Comparison of ENCODE assay signal across 17 cellular contexts in the genomic region with DNA sequence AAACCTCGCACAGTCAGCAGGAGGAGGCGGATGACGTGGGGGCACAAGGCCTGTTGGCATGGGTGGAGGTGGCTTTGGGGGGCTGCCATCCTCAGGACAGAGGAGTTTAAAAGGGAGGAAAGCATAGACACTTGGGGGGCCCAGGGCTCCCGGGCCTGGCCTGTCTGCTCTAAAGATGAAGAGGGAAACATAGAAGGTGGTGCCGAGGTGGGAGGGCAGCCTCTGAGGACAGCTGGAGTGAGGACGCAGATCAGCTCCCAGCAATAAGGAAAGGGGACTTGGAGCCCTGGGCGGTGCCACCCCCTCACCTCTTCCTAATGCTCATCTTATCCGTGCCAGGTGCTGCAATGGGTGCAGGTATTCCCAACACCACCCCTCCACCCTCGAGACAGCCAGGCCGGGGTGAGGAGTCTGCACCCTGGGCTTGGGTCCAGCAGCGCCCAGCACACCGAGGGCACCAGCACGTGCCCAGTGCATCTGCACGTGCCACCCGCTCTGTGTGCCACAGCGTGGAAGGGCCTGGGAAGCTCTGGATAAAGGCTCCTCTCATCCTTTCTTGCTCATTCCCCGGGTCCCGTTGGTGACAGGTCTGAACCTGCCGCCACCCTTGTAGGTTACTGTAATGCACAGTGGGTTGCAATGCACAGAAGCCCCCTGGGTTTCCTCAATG.
DNase-seq lines count a peak whose midpoint lies in the region; TF ChIP-seq lines count a peak whose summit lies in the region.
"Had no signal": no experiment of that assay in that cellular context is flagged by ENCODE, and none has a peak within 500 bp of the region (broad histone marks: within the 10 kb centered on the region; RNA-seq: fewer than 3 reads in every experiment).

No MANE protein-coding gene starts in this region.

- intact Hi-C loops in spleen (cut with DNase I; ENCODE audit: low total_unique reads) = no loop called here
- intact Hi-C loops in Calu3 (cut with micrococcal nuclease; ENCODE audit: unreplicated experiment) = loop anchor here (10.0 kb wide), 1 partner anchor 359 kb away; no protein-coding TSS in a partner anchor

- no peak overlapping the region for H3K4ac ChIP-seq in neuronal stem cell (ENCODE audit: low read length)

- no peak overlapping the region for H3K14ac ChIP-seq in neuronal stem cell (ENCODE audit: low read length)

- H2BK15ac ChIP-seq in neuronal stem cell (ENCODE audit: low read length) = no peak overlapping the region

- WGBS in neuronal stem cell (ENCODE audit: extremely low coverage in 2 of 2, insufficient read length in 2 of 2, insufficient replicate concordance in 1 of 2), 2 donors = no CpG with 5 or more reads among the region's 19 CpGs
- WGBS in spleen, 5 donors = 85 to 91% (median 89%) methylated on average over 19 of the region's 19 CpGs

- H3K27me3 ChIP-seq in neuronal stem cell (ENCODE audit: control insufficient read depth in 3 of 3, insufficient read depth in 3 of 3, low read depth in 1 of 3, low read length in 3 of 3) = no peaks in the 10 kb centered on the region
- H3K27me3 ChIP-seq in spleen (replicated peaks in 1 of 7) = no peaks in the 10 kb centered on the region
- H3K27me3 ChIP-seq: BE2C had no signal

- H3K23ac ChIP-seq in neuronal stem cell (ENCODE audit: low read depth, low read length, poor library complexity) = peak overlapping the region; percentile 67

- DNase-seq in islet precursor cell (peak; percentile 43), neuronal stem cell (ENCODE audit: low spot score) (no peak), spleen (peak; percentile 56), Calu3 (no peak), NCI-H82 treated with DMSO at 0.1 percent for 48 hours (lab: John Stamatoyannopoulos, UW; ENCODE audit: unreplicated experiment) (no peak), NOMO-1 treated with dmso at 0.1 percent for 144 hours (lab: John Stamatoyannopoulos, UW; ENCODE audit: unreplicated experiment) (no peak)
- no peak for DNase-seq in activated CD8-positive, alpha-beta memory T cell treated with anti-CD3 and anti-CD28 coated beads, Interleukin-2, amount 50 U/mL, for 4 hours
- DNase-seq: ACHN; BE2C; CD4-positive, CD25-positive, alpha-beta regulatory T cell; CD8-positive, alpha-beta memory T cell; COR-L47; GDM1; HCEC 1CT had no signal

- no peak overlapping the region for H4K8ac ChIP-seq in neuronal stem cell (ENCODE audit: low read depth, low read length)

- H2BK5ac ChIP-seq in neuronal stem cell (ENCODE audit: low read length) = no peak overlapping the region

- TF ChIP-seq POLR2A in spleen (IDR thresholded peaks at IDR 0.05) = no peak

- H3K36me3 Mint-ChIP-seq in brain = peaks cover 73% of the 10 kb centered on the region
- no peaks in the 10 kb centered on the region for H3K36me3 Mint-ChIP-seq in Calu3 (ENCODE audit: insufficient read depth, unreplicated experiment)
- H3K36me3 Mint-ChIP-seq: CD4-positive, CD25-positive, alpha-beta regulatory T cell; CD8-positive, alpha-beta memory T cell had no signal

- H3K4me1 Mint-ChIP-seq in brain = peaks cover 14% of the 10 kb centered on the region
- no peaks in the 10 kb centered on the region for H3K4me1 Mint-ChIP-seq in Calu3 (ENCODE audit: low read depth, unreplicated experiment)
- H3K4me1 Mint-ChIP-seq: CD4-positive, CD25-positive, alpha-beta regulatory T cell; CD8-positive, alpha-beta memory T cell had no signal

- no peaks in the 10 kb centered on the region for H3K79me1 ChIP-seq in neuronal stem cell (ENCODE audit: low read depth, low read length)

- H3K4me2 ChIP-seq in neuronal stem cell (ENCODE audit: insufficient read depth, low read length, poor library complexity, severe bottlenecking) = no peak overlapping the region
- H3K4me2 ChIP-seq: GM23338 had no signal

- peak overlapping the region; percentile 49 for H2AK5ac ChIP-seq in neuronal stem cell (ENCODE audit: low read depth, low read length)

- H3K4me1 ChIP-seq in neuronal stem cell (ENCODE audit: control insufficient read depth in 2 of 2, insufficient read depth in 1 of 2, low read depth in 1 of 2, low read length in 2 of 2) = peaks cover 0 to 2% of the 10 kb centered on the region in 2 donors
- H3K4me1 ChIP-seq in spleen = no peaks in the 10 kb centered on the region
- H3K4me1 ChIP-seq: BE2C had no signal

- H3K36me3 ChIP-seq in neuronal stem cell (replicated peaks in 1 of 2; ENCODE audit: control insufficient read depth in 2 of 2, insufficient read depth in 2 of 2, low read length in 2 of 2) = peaks cover 0 to 8% of the 10 kb centered on the region in 2 donors
- H3K36me3 ChIP-seq in spleen = peaks cover 0 to 34% (median 5%) of the 10 kb centered on the region in 6 donors
- H3K36me3 ChIP-seq: BE2C had no signal

- H3K27ac Mint-ChIP-seq in brain (peak overlapping the region in 4 of 5 experiments; percentile 7 to 91 (median 54)), Calu3 (ENCODE audit: unreplicated experiment) (no peak overlapping the region)
- H3K27ac Mint-ChIP-seq: CD8-positive, alpha-beta memory T cell; GM23338 had no signal

- CTCF ChIA-PET in Calu3 (lab: Charles Lee) = interaction anchor here (0.6 kb wide), 1 partner anchor 807 kb away, joined by 5 read pairs; no protein-coding TSS in a partner anchor

- H3K9ac ChIP-seq in neuronal stem cell (ENCODE audit: low read depth, low read length, poor library complexity) = no peak overlapping the region

- no peak overlapping the region for H2BK12ac ChIP-seq in neuronal stem cell (ENCODE audit: low read length)

- peak overlapping the region; percentile 69 for H4K91ac ChIP-seq in neuronal stem cell (ENCODE audit: low read depth, low read length, poor library complexity)

- TF ChIP-seq CTCF in brain (conservative IDR thresholded peaks at IDR 0.05) (no peak), spleen (IDR thresholded peaks at IDR 0.05 in 8 of 11, conservative IDR thresholded peaks at IDR 0.05 in 3 of 11) (no peak), Calu3 (IDR thresholded peaks at IDR 0.05; ENCODE audit: unreplicated experiment) (no peak)

- H3K4me3 Mint-ChIP-seq in brain (no peak overlapping the region), Calu3 (ENCODE audit: low read depth, unreplicated experiment) (no peak overlapping the region)
- H3K4me3 Mint-ChIP-seq: CD4-positive, CD25-positive, alpha-beta regulatory T cell; CD8-positive, alpha-beta memory T cell; GM23338 had no signal

- H3K9me3 Mint-ChIP-seq in brain = peaks cover 21 to 36% (median 25%) of the 10 kb centered on the region in 5 experiments
- peaks cover 7% of the 10 kb centered on the region for H3K9me3 Mint-ChIP-seq in Calu3 (ENCODE audit: low read depth, unreplicated experiment)

- no peak overlapping the region for H3K27ac ChIP-seq in neuronal stem cell (replicated peaks; ENCODE audit: low read length)
- H3K27ac ChIP-seq in spleen = no peak overlapping the region
- H3K27ac ChIP-seq: HL-60 had no signal

- peaks cover 0 to 15% of the 10 kb centered on the region in 2 donors for H3K9me3 ChIP-seq in neuronal stem cell (replicated peaks in 1 of 2; ENCODE audit: control insufficient read depth in 2 of 2, insufficient read depth in 1 of 2, low read depth in 1 of 2, low read length in 2 of 2)
- H3K9me3 ChIP-seq in spleen = peaks cover 0 to 28% (median 21%) of the 10 kb centered on the region in 8 donors

- H2AFZ ChIP-seq in neuronal stem cell (ENCODE audit: low read length) = no peak overlapping the region
- H2AFZ ChIP-seq: GM23338 had no signal

- H3K27me3 Mint-ChIP-seq in brain (no peaks in the 10 kb centered on the region), Calu3 (ENCODE audit: unreplicated experiment) (no peaks in the 10 kb centered on the region)
- H3K27me3 Mint-ChIP-seq: CD4-positive, CD25-positive, alpha-beta regulatory T cell had no signal

- no TSS peak for BruUV-seq in Calu3 (replicated peaks; lab: Mats Ljungman, UMichigan)

- no peak overlapping the region for H2BK120ac ChIP-seq in neuronal stem cell (ENCODE audit: low read depth, low read length)

- no peak overlapping the region for H3K4me3 ChIP-seq in neuronal stem cell (ENCODE audit: low read length in 2 of 2)
- no peak overlapping the region for H3K4me3 ChIP-seq in spleen
- H3K4me3 ChIP-seq: GM23338 had no signal

- H3K18ac ChIP-seq in neuronal stem cell (ENCODE audit: low read length) = no peak overlapping the region

Comparison
In these comparisons a context has a peak if more than half of its experiments do, and no peak if none do; other contexts are left out.
1. DNase-seq: peak in islet precursor cell (single experiment) and spleen (single experiment); none in neuronal stem cell (single experiment), Calu3 (single experiment), NCI-H82 treated with DMSO at 0.1 percent for 48 hours (single experiment), NOMO-1 treated with dmso at 0.1 percent for 144 hours (single experiment) and activated CD8-positive, alpha-beta memory T cell treated with anti-CD3 and anti-CD28 coated beads, Interleukin-2, amount 50 U/mL, for 4 hours (single experiment).